ENCODE assay signal across 11 cellular contexts in the genomic region with DNA sequence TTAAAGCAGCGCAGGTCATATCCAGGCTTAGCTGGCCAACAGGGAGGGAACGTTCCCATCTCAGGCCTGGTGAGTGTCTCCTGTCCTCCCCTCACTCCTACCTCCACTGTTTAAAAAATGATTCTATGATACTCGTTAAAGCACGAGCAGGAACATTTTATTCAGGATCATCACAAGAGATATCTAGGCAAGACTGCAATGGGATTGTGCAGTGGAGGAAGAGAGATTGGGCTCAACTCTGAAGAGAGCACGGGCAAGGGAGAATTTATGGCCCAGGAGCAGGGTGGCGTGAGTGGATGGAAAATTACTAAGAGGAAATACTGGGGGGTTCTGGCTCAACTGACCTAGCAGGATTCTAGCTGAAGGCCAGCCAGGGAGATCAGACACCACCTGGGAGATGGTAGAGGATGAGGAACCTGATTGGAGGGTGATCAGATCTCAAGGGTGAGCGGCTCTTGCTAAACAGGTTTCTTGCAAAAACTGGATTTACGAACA. TPM values are rescaled to one million over a fixed set of nuclear protein-coding genes. Genes with fewer than 3 reads are reported as not detected.
DNase-seq lines count a peak whose midpoint lies in the region; ATAC-seq and TF ChIP-seq lines count a peak whose summit lies in the region.
"Had no signal": no experiment of that assay in that cellular context is flagged by ENCODE, and none has a peak within 500 bp of the region (broad histone marks: within the 10 kb centered on the region; RNA-seq: fewer than 3 reads in every experiment).

No MANE protein-coding gene starts in this region.

- H2AFZ ChIP-seq in ACC112 (ENCODE audit: low read length, unreplicated experiment), result no peak overlapping the region

- H3K4me1 ChIP-seq in ACC112 (ENCODE audit: control insufficient read depth, insufficient read depth, low read length, unreplicated experiment), result peaks cover 50% of the 10 kb centered on the region
- H3K4me1 ChIP-seq in gastroesophageal sphincter, result peaks cover 9 to 70% (median 44%) of the 10 kb centered on the region in 3 donors
- peaks cover 0 to 68% (median 66%) of the 10 kb centered on the region in 4 donors for H3K4me1 ChIP-seq in sigmoid colon

- H3K4me3 ChIP-seq in ACC112 (ENCODE audit: low read depth, low read length), result peak overlapping the region; percentile 69; the same call in 1 of the 2 replicates
- no peak overlapping the region for H3K4me3 ChIP-seq in gastroesophageal sphincter
- H3K4me3 ChIP-seq in sigmoid colon, result peak overlapping the region in 3 of 4 donors; percentile 36 to 41 (median 36)

- H3K27me3 ChIP-seq in ACC112 (ENCODE audit: insufficient read depth, low read length) (no peaks in the 10 kb centered on the region), gastroesophageal sphincter (no peaks in the 10 kb centered on the region), sigmoid colon (no peaks in the 10 kb centered on the region)

- H3K36me3 ChIP-seq in ACC112 (ENCODE audit: insufficient read depth, low read length), result no peaks in the 10 kb centered on the region
- no peaks in the 10 kb centered on the region for H3K36me3 ChIP-seq in gastroesophageal sphincter
- H3K36me3 ChIP-seq in sigmoid colon, result no peaks in the 10 kb centered on the region

- no peak for ATAC-seq in gastroesophageal sphincter

- TF ChIP-seq POLR2A in gastroesophageal sphincter (IDR thresholded peaks at IDR 0.05), result no peak
- no peak for TF ChIP-seq POLR2A in sigmoid colon (IDR thresholded peaks at IDR 0.05)

- peak; percentile 82 for DNase-seq in sigmoid colon
- no peak for DNase-seq in amygdala (lab: John Stamatoyannopoulos, UW)
- DNase-seq in NCI-H1417 (lab: John Stamatoyannopoulos, UW), result no peak
- no peak for DNase-seq in D341Med (ENCODE audit: low spot score)
- DNase-seq in NCI-H1092 (lab: John Stamatoyannopoulos, UW), result no peak
- DNase-seq: activated CD4-positive, CD25-positive, alpha-beta regulatory T cell; NCI-H2029; retina had no signal

- H3K27ac ChIP-seq in ACC112 (ENCODE audit: low read depth, low read length) (peak overlapping the region; percentile 95), VCaP (peak overlapping the region; percentile 81; the same call in 1 of the 2 replicates), gastroesophageal sphincter (peak overlapping the region; percentile 87 to 98 (median 97)), sigmoid colon (peak overlapping the region; percentile 97 to 100 (median 99))

- no peaks in the 10 kb centered on the region for H3K9me3 ChIP-seq in gastroesophageal sphincter
- no peaks in the 10 kb centered on the region for H3K9me3 ChIP-seq in sigmoid colon

- no peak for TF ChIP-seq EP300 in gastroesophageal sphincter (IDR thresholded peaks at IDR 0.05)
- peak; percentile 59 to 97 (median 92) for TF ChIP-seq EP300 in sigmoid colon (IDR thresholded peaks at IDR 0.05)

- intact Hi-C loops in sigmoid colon (cut with DNase I), result loop anchor here (2.0 kb wide), 1 partner anchor 13 kb away; no protein-coding TSS in a partner anchor

- TF ChIP-seq CTCF in VCaP (conservative IDR thresholded peaks at IDR 0.05), result no peak
- TF ChIP-seq CTCF in gastroesophageal sphincter (IDR thresholded peaks at IDR 0.05), result no peak
- TF ChIP-seq CTCF in sigmoid colon (IDR thresholded peaks at IDR 0.05), result no peak

- 73 to 79% methylated on average over 2 to 4 of the region's 8 CpGs for WGBS in gastroesophageal sphincter (ENCODE audit: low coverage in 1 of 2), 2 donors
- 61 to 81% methylated on average over 8 of the region's 8 CpGs for WGBS in sigmoid colon, 2 donors

- no peaks in the 10 kb centered on the region for H3K79me2 ChIP-seq in ACC112 (ENCODE audit: control insufficient read depth, insufficient read depth, low read length, unreplicated experiment)

RNA-seq across cellular contexts. Expression of gene HSPB1, which starts 9.0 kb away (rescaled TPM):
- total RNA-seq in gastroesophageal sphincter, result 1,000 to 10,000 TPM in 2 of 4 donors, 100 to 1,000 TPM in 2; 880 to 2,548 (median 1,000) TPM
- 1,000 to 10,000 TPM in 3 of 4 donors, 100 to 1,000 TPM in 1; 929 to 2,528 (median 1,357) TPM for total RNA-seq in sigmoid colon
- 100 to 1,000 TPM; 202 to 340 (median 208) TPM for polyA plus RNA-seq in sigmoid colon

Comparison
In these comparisons a context has a peak if more than half of its experiments do, and no peak if none do; other contexts are left out.
1. H3K4me3 ChIP-seq: peak in ACC112 (single experiment) and sigmoid colon (3 of 4); none in gastroesophageal sphincter (0 of 2).
2. Peak in every context shown above with its lines, with median percentiles within 50 percentile points of each other: H3K27ac ChIP-seq.